8 cellular contexts compared by ENCODE assay signal in genomic region chr9:88387733-88388202, GRCh38. TPM values are rescaled to one million over a fixed set of nuclear protein-coding genes. Genes with fewer than 3 reads are reported as not detected.
DNase-seq lines count a peak whose midpoint lies in the region; ATAC-seq and TF ChIP-seq lines count a peak whose summit lies in the region.

No MANE protein-coding gene starts in this region.

- H3K36me3 ChIP-seq in NT2/D1 (ENCODE audit: insufficient read depth, insufficient read length, low read length) (peaks cover 22% of the 10 kb centered on the region), neural progenitor cell (no peaks in the 10 kb centered on the region)

- H3K9me3 Mint-ChIP-seq in neural progenitor cell: peaks cover 3% of the 10 kb centered on the region

- ATAC-seq in HG02970 (IDR thresholded peaks at IDR 0.05; ENCODE audit: low FRiP score, unreplicated experiment): peak; percentile 6
- ATAC-seq in foreskin keratinocyte: peak; percentile 63

- peaks cover 9% of the 10 kb centered on the region for H3K27me3 Mint-ChIP-seq in neural progenitor cell (ENCODE audit: insufficient read depth, low read depth)

- H4K20me1 ChIP-seq in neural progenitor cell (ENCODE audit: low read depth): peaks cover 34% of the 10 kb centered on the region

- peaks cover 23% of the 10 kb centered on the region for H3K4me1 Mint-ChIP-seq in neural progenitor cell

- peaks cover 3% of the 10 kb centered on the region for H3K4me1 ChIP-seq in NT2/D1 (ENCODE audit: insufficient read depth, insufficient read length)
- peaks cover 14% of the 10 kb centered on the region for H3K4me1 ChIP-seq in foreskin keratinocyte
- H3K4me1 ChIP-seq in neural progenitor cell: peaks cover 11% of the 10 kb centered on the region

- H2AFZ ChIP-seq in neural progenitor cell (replicated peaks): peak overlapping the region; percentile 83

- peak overlapping the region; percentile 71 for H3K27ac ChIP-seq in foreskin keratinocyte
- H3K27ac ChIP-seq in neural progenitor cell: no peak overlapping the region

- peaks cover 27% of the 10 kb centered on the region for H3K36me3 Mint-ChIP-seq in neural progenitor cell

- H3K79me2 ChIP-seq in neural progenitor cell (ENCODE audit: low read depth): peaks cover 38% of the 10 kb centered on the region

- H3K27ac Mint-ChIP-seq in neural progenitor cell: peak overlapping the region; percentile 78

- TF ChIP-seq CTCF in foreskin keratinocyte (conservative IDR thresholded peaks at IDR 0.05) (no peak), neural progenitor cell (IDR thresholded peaks at IDR 0.05) (no peak)

- peak overlapping the region; percentile 95 for H3K4me3 Mint-ChIP-seq in neural progenitor cell

- H3F3A ChIP-seq in neural progenitor cell (ENCODE audit: low read depth): peaks cover 7% of the 10 kb centered on the region

- H3K4me3 ChIP-seq in NT2/D1 (ENCODE audit: insufficient read length, low read depth): peak overlapping the region; percentile 70
- H3K4me3 ChIP-seq in neural progenitor cell: peak overlapping the region; percentile 66

- peak overlapping the region; percentile 84 for H3K4me2 ChIP-seq in neural progenitor cell

- H3K9ac ChIP-seq in NT2/D1 (ENCODE audit: insufficient read length, low read depth): peak overlapping the region; percentile 88
- no peak overlapping the region for H3K9ac ChIP-seq in neural progenitor cell

- H3K27me3 ChIP-seq in NT2/D1 (ENCODE audit: insufficient read depth, insufficient read length): peaks cover 8% of the 10 kb centered on the region
- H3K27me3 ChIP-seq in foreskin keratinocyte: no peaks in the 10 kb centered on the region
- peaks cover 14% of the 10 kb centered on the region for H3K27me3 ChIP-seq in neural progenitor cell

- H3K9me3 ChIP-seq in NT2/D1 (ENCODE audit: insufficient read depth, low read length) (no peaks in the 10 kb centered on the region; the same call in 1 of the 2 replicates), neural progenitor cell (ENCODE audit: low read depth) (no peaks in the 10 kb centered on the region)

- DNase-seq in stimulated activated CD4-positive, alpha-beta T cell treated with anti-CD3 and anti-CD28 coated beads, Interleukin-12 subunit alpha, Interleukin-12 subunit beta, amount 100 ng/mL, for 48 hours (ENCODE audit: low read depth in 2 of 3, low spot score in 1 of 3): peak in 2 of 3 donors; percentile 5 to 10
- no peak for DNase-seq in stimulated activated CD4-positive, alpha-beta T cell treated with anti-CD3 and anti-CD28 coated beads, Interleukin-2, amount 100 ng/mL, for 24 hours
- DNase-seq in NT2/D1 (ENCODE audit: low read depth, low spot score) (peak; percentile 46), foreskin keratinocyte (peak; percentile 66 to 84), neural progenitor cell (ENCODE audit: low spot score) (no peak), globus pallidus (ENCODE audit: low spot score) (no peak)
- peak; percentile 39 for DNase-seq in activated effector memory CD4-positive, alpha-beta T cell treated with Interleukin-2 at 50 U/mL for 16 hours

RNA-seq across cellular contexts. Expression of gene SPIN1, which starts 0.5 kb away (rescaled TPM):
- total RNA-seq in foreskin keratinocyte: 62.4 and 65.4 TPM in 2 replicates
- 14.1 and 17.8 TPM in 2 replicates for polyA plus RNA-seq in foreskin keratinocyte
- 82.5 and 101 TPM in 2 replicates for total RNA-seq in neural progenitor cell (ENCODE audit: low replicate concordance)

Comparison
In these comparisons a context has a peak if more than half of its experiments do, and no peak if none do; other contexts are left out.
1. DNase-seq: peak in stimulated activated CD4-positive, alpha-beta T cell treated with anti-CD3 and anti-CD28 coated beads, Interleukin-12 subunit alpha, Interleukin-12 subunit beta, amount 100 ng/mL, for 48 hours (2 of 3), NT2/D1 (single experiment), activated effector memory CD4-positive, alpha-beta T cell treated with Interleukin-2 at 50 U/mL for 16 hours (single experiment) and foreskin keratinocyte (2 of 2); none in stimulated activated CD4-positive, alpha-beta T cell treated with anti-CD3 and anti-CD28 coated beads, Interleukin-2, amount 100 ng/mL, for 24 hours (0 of 2), neural progenitor cell (single experiment) and globus pallidus (single experiment).